In the genomic region with DNA sequence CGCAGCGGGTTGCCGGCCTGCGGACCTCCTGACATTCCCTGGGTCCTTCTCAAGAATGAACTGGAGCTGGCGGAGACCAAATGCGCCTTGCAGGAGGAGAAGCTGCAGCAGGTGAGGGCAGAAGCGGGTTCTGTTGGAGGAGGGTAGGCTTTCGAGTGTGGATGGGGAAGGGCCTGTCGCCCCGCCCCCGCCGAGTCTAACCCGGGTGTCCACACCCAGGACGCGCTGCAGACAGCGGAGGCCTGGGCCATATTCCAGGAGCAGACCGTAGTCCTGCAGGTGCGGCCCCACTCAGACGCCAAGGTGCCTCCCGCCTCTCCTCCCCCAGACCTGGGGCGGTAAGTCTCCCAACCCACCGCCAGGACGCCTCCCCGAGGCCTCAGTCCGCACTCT, we compare ENCODE assay signal across 8 cellular contexts.
DNase-seq lines count a peak whose midpoint lies in the region; ATAC-seq, FAIRE-seq and TF ChIP-seq lines count a peak whose summit lies in the region.
"Not testable (repeated sequence)": the region's sequence is repeated elsewhere in the genome, so short reads cannot be mapped to it uniquely, and the experiment has no call there.

No MANE protein-coding gene starts in this region.

- peak; percentile 28 for ATAC-seq in GM19395 (IDR thresholded peaks at IDR 0.05; ENCODE audit: unreplicated experiment)
- ATAC-seq in HG02759 (IDR thresholded peaks at IDR 0.05; ENCODE audit: unreplicated experiment) = peak; percentile 17
- ATAC-seq in HG03571 (IDR thresholded peaks at IDR 0.05; ENCODE audit: unreplicated experiment) = peak; percentile 20
- ATAC-seq in central memory CD8-positive, alpha-beta T cell (replicated peaks; ENCODE audit: extremely low read depth, poor library complexity, severe bottlenecking) = peak; percentile 26

- not testable (repeated sequence) for H3K4me1 Mint-ChIP-seq in central memory CD8-positive, alpha-beta T cell

- not testable (repeated sequence) for H3K9me3 ChIP-seq in kidney (ENCODE audit: control insufficient read depth in 1 of 2, low read length in 2 of 2); skeletal muscle satellite cell (replicated peaks; ENCODE audit: low read length)

- not testable (repeated sequence) for H3K4me1 ChIP-seq in kidney (ENCODE audit: control insufficient read depth in 1 of 2, insufficient read depth in 1 of 2, low read depth in 1 of 2, low read length in 2 of 2); skeletal muscle satellite cell (ENCODE audit: control insufficient read depth, insufficient read depth, low read length)

- H3K27ac Mint-ChIP-seq in central memory CD8-positive, alpha-beta T cell (ENCODE audit: low read depth) = not testable (repeated sequence)

- TF ChIP-seq CTCF in BJ (IDR thresholded peaks at IDR 0.05; ENCODE audit: insufficient read depth, low read depth, low read length); kidney (IDR thresholded peaks at IDR 0.05; ENCODE audit: borderline replicate concordance, extremely low read depth, insufficient read depth): not testable (repeated sequence)

- H3K36me3 ChIP-seq in BJ (ENCODE audit: control insufficient read depth, insufficient read depth, low read length); kidney (ENCODE audit: control insufficient read depth in 1 of 2, insufficient read depth in 2 of 2, low read length in 2 of 2); skeletal muscle satellite cell (ENCODE audit: insufficient read depth, low read length): not testable (repeated sequence)

- H3K4me3 Mint-ChIP-seq in central memory CD8-positive, alpha-beta T cell = peak overlapping the region; percentile 97

- H3K27me3 Mint-ChIP-seq in central memory CD8-positive, alpha-beta T cell = not testable (repeated sequence)

- H3K4me3 ChIP-seq in BJ (ENCODE audit: low read depth, low read length) = peak overlapping the region; percentile 29
- not testable (repeated sequence) for H3K4me3 ChIP-seq in kidney (ENCODE audit: low read length in 2 of 2)
- H3K4me3 ChIP-seq in skeletal muscle satellite cell (ENCODE audit: low read length) = peak overlapping the region; percentile 34

- not testable (repeated sequence) for H3K27me3 ChIP-seq in BJ (ENCODE audit: control insufficient read depth, insufficient read depth, low read length); skeletal muscle satellite cell (ENCODE audit: control insufficient read depth, insufficient read depth, low read length)

- intact Hi-C loops in kidney (cut with DNase I) = not testable (repeated sequence)

- CTCF ChIA-PET in BJ (lab: Yijun Ruan, JAX) = not testable (repeated sequence)

- not testable (repeated sequence) for FAIRE-seq in kidney (lab: Jason Lieb, UNC)

- peaks cover 12% of the 10 kb centered on the region for H3K36me3 Mint-ChIP-seq in central memory CD8-positive, alpha-beta T cell (ENCODE audit: insufficient read depth)

- H3K27ac ChIP-seq in kidney (ENCODE audit: low read depth in 2 of 2, low read length in 2 of 2) = not testable (repeated sequence)

- peak overlapping the region; percentile 62 for H3K4me2 ChIP-seq in skeletal muscle satellite cell (ENCODE audit: low read length)

- H3K9me3 Mint-ChIP-seq in central memory CD8-positive, alpha-beta T cell = not testable (repeated sequence)

- not testable (repeated sequence) for DNase-seq in BJ (ENCODE audit: low read depth); central memory CD8-positive, alpha-beta T cell (ENCODE audit: low spot score in 2 of 2)
- peak; percentile 68 for DNase-seq in activated CD4-positive, alpha-beta T cell treated with anti-CD3 and anti-CD28 coated beads, Interleukin-2, amount 50 U/mL, for 1 hour
- DNase-seq in kidney = peak; percentile 89

- not testable (repeated sequence) for H3K9ac ChIP-seq in kidney (ENCODE audit: low read length in 2 of 2); skeletal muscle satellite cell (ENCODE audit: low read depth, low read length)

- POLR2A ChIA-PET in BJ (lab: Charles Lee) = interaction anchor here (0.6 kb wide), 1 partner anchor 195 kb away, joined by 4 read pairs; no protein-coding TSS in a partner anchor
